Comparison of ENCODE assay signal across 10 cellular contexts in genomic region chr3:10223676-10224639, GRCh38.
A peak's percentile ranks its signal among the peaks of the same experiment; 100 is the strongest.
DNase-seq lines count a peak whose midpoint lies in the region; ATAC-seq and TF ChIP-seq lines count a peak whose summit lies in the region.
"Had no signal": no experiment of that assay in that cellular context is flagged by ENCODE, and none has a peak within 500 bp of the region (broad histone marks: within the 10 kb centered on the region; RNA-seq: fewer than 3 reads in every experiment).

No MANE protein-coding gene starts in this region.

- H3K36me3 ChIP-seq in GM06990 (ENCODE audit: control insufficient read depth, insufficient read depth, low read length): no peaks in the 10 kb centered on the region
- H3K36me3 ChIP-seq: cardiac muscle cell had no signal

- no peak overlapping the region for H3K4me3 ChIP-seq in GM06990 (replicated peaks; ENCODE audit: low read depth, low read length)
- H3K4me3 ChIP-seq: cardiac muscle cell, skin epidermis had no signal

- DNase-seq in GM06990 (ENCODE audit: extremely low read depth, insufficient read length) (peak; percentile 77), Kasumi-1 (lab: John Stamatoyannopoulos, UW) (peak; percentile 61 to 62), NCI-H82 treated with DMSO at 0.1 percent for 48 hours (lab: John Stamatoyannopoulos, UW; ENCODE audit: unreplicated experiment) (no peak), DMS153 treated with DMSO at 0.1 percent for 48 hours (lab: John Stamatoyannopoulos, UW; ENCODE audit: unreplicated experiment) (no peak), NCI-H510A (lab: John Stamatoyannopoulos, UW) (no peak)
- DNase-seq in activated T-cell treated with anti-CD3 and anti-CD28 coated beads, Interleukin-2, amount 50 U/mL, for 48 hours: peak; percentile 55 to 66
- DNase-seq in stimulated activated naive CD8-positive, alpha-beta T cell treated with anti-CD3 and anti-CD28 coated beads, Interleukin-15, Interleukin-2, amounts not matched to agents 100 U/mL and 50 U/mL, for 24 hours: peak; percentile 44

- TF ChIP-seq CTCF in GM06990 (IDR thresholded peaks at IDR 0.05; ENCODE audit: insufficient read depth, low read length, poor library complexity, severe bottlenecking): no peak

- ATAC-seq in GM21526 (IDR thresholded peaks at IDR 0.05; ENCODE audit: low FRiP score, unreplicated experiment): peak; percentile 47
- peak; percentile 40 for ATAC-seq in stimulated activated naive CD8-positive, alpha-beta T cell treated with anti-CD3 and anti-CD28 coated beads, Interleukin-15, Interleukin-2, amounts not matched to agents 100 U/mL and 50 U/mL, for 24 hours

- H3K27me3 ChIP-seq in GM06990 (replicated peaks; ENCODE audit: control insufficient read depth, insufficient read depth, low read length): no peaks in the 10 kb centered on the region
- H3K27me3 ChIP-seq: cardiac muscle cell had no signal

Comparison
In these comparisons a context has a peak if more than half of its experiments do, and no peak if none do; other contexts are left out.
1. DNase-seq: peak in GM06990 (single experiment), Kasumi-1 (2 of 2), activated T-cell treated with anti-CD3 and anti-CD28 coated beads, Interleukin-2, amount 50 U/mL, for 48 hours (2 of 2) and stimulated activated naive CD8-positive, alpha-beta T cell treated with anti-CD3 and anti-CD28 coated beads, Interleukin-15, Interleukin-2, amounts not matched to agents 100 U/mL and 50 U/mL, for 24 hours (single experiment); none in NCI-H82 treated with DMSO at 0.1 percent for 48 hours (single experiment), DMS153 treated with DMSO at 0.1 percent for 48 hours (single experiment) and NCI-H510A (single experiment).